1 cellular context compared by ENCODE assay signal in genomic region chr3:69579527-69580165, GRCh38.
TF ChIP-seq lines count a peak whose summit lies in the region.

No MANE protein-coding gene starts in this region.

TF ChIP-seq in GM23338, 12 proteins besides CTCF, POLR2A, EP300 and RAD21 (continued from another document):
- TF ChIP-seq ETS1 (IDR thresholded peaks at IDR 0.05), result no peak
- no peak for TF ChIP-seq EZH2phosphoT487 (IDR thresholded peaks at IDR 0.05; ENCODE audit: unreplicated experiment)
- no peak for TF ChIP-seq ZNF331 (CRISPR knock-in tag; IDR thresholded peaks at IDR 0.05; ENCODE audit: low read depth)
- TF ChIP-seq STAT1 (IDR thresholded peaks at IDR 0.05; ENCODE audit: unreplicated experiment), result no peak
- TF ChIP-seq ZNF114 (CRISPR knock-in tag; IDR thresholded peaks at IDR 0.05), result no peak
- TF ChIP-seq POLR2AphosphoS5 (IDR thresholded peaks at IDR 0.05; ENCODE audit: low read depth), result no peak
